In the genomic region with DNA sequence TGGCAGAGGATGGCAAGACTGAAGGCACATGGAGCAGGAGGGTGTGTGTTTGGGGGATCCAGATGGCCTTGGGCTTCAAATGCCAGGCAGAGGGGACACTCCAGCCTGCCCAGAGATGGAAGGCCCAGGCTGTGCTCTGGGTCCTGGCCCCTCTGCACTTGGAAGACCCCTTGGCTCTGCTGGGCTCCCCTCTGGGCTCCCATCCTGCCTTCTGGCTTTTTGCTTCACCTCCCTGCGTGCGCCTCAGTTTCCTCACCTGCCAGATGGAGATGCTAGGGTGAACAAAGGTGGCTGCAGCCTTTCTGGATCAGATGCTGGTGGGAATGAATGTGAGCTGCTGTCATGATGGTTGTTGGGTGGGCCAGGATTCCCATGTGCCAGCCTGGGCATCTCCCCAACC, we compare ENCODE assay signal across 16 cellular contexts. TPM values are rescaled to one million over a fixed set of nuclear protein-coding genes. Genes with fewer than 3 reads are reported as not detected.
DNase-seq lines count a peak whose midpoint lies in the region; ATAC-seq, FAIRE-seq and TF ChIP-seq lines count a peak whose summit lies in the region.
"Had no signal": no experiment of that assay in that cellular context is flagged by ENCODE, and none has a peak within 500 bp of the region (broad histone marks: within the 10 kb centered on the region; RNA-seq: fewer than 3 reads in every experiment).

No MANE protein-coding gene starts in this region.

- H3K79me1 ChIP-seq in H1 (ENCODE audit: low read depth, low read length), result peaks cover 28% of the 10 kb centered on the region

- 100% methylated on average over 2 of the region's 2 CpGs; no CpG with 5 or more reads in 1 of the 2 experiments for WGBS in H1 (ENCODE audit: extremely low coverage in 1 of 2, insufficient coverage in 1 of 2, insufficient read length in 1 of 2, insufficient replicate concordance in 2 of 2, low coverage in 1 of 2, low lambda C conversion rate in 2 of 2, missing lambda C conversion rate in 1 of 2), 2 experiments

- H3K14ac ChIP-seq in H1 (ENCODE audit: insufficient read length), result no peak overlapping the region

- no peak overlapping the region for H3K27ac Mint-ChIP-seq in activated CD4-positive, alpha-beta T cell treated with anti-CD3 and anti-CD28 coated beads, Interleukin-2, amount 10 ng/mL, durations not matched to agents 24 days and 14 days
- peak overlapping the region; percentile 89 for H3K27ac Mint-ChIP-seq in T-helper 17 cell
- peak overlapping the region; percentile 94 for H3K27ac Mint-ChIP-seq in stimulated activated memory B cell treated with anti-CD40 and anti-IgM and Interleukin-4, amounts not matched to agents 10 μg/mL and 1 μg/mL and 100 μg/mL, for 72 hours

- H2BK12ac ChIP-seq in H1 (ENCODE audit: low read depth, low read length), result no peak overlapping the region

- CTCF ChIA-PET in H1 (lab: Charles Lee; ENCODE audit: partially characterized antibody), result interaction anchor here (1.4 to 3.5 kb wide), 2 partner anchors 30 to 141 kb away, joined by 3 to 13 read pairs; no protein-coding TSS in a partner anchor

- H3K4me3 ChIP-seq in H1 (ENCODE audit: extremely low read depth in 1 of 4, insufficient read depth in 2 of 4, low read depth in 3 of 4, low read length in 4 of 4), result no peak overlapping the region

- H3K4me1 ChIP-seq in H1 (replicated peaks in 1 of 4; ENCODE audit: control insufficient read depth in 3 of 4, insufficient read depth in 4 of 4, low read length in 3 of 4), result peaks cover 5 to 31% (median 22%) of the 10 kb centered on the region in 4 experiments

- no peaks in the 10 kb centered on the region for H3K9me3 Mint-ChIP-seq in activated CD4-positive, alpha-beta T cell treated with anti-CD3 and anti-CD28 coated beads, Interleukin-2, amount 10 ng/mL, durations not matched to agents 24 days and 14 days
- no peaks in the 10 kb centered on the region for H3K9me3 Mint-ChIP-seq in stimulated activated memory B cell treated with anti-CD40 and anti-IgM and Interleukin-4, amounts not matched to agents 10 μg/mL and 1 μg/mL and 100 μg/mL, for 72 hours

- H3K56ac ChIP-seq in H1 (replicated peaks; ENCODE audit: insufficient read length, low read depth, low read length), result no peak overlapping the region

- peaks cover 5% of the 10 kb centered on the region; the same call in 1 of the 2 replicates for H3K23me2 ChIP-seq in H1 (ENCODE audit: low read depth, low read length)

- POLR2A ChIA-PET in H1 (lab: Charles Lee; ENCODE audit: partially characterized antibody), result interaction anchor here (1.6 to 2.0 kb wide), 2 partner anchors 12 to 18 kb away, joined by 3 to 6 read pairs; no protein-coding TSS in a partner anchor

- ATAC-seq in T-helper 17 cell (no peak), HG03378 (IDR thresholded peaks at IDR 0.05; ENCODE audit: unreplicated experiment) (no peak)
- ATAC-seq in stimulated activated memory B cell treated with anti-CD40 and anti-IgM and Interleukin-4, amounts not matched to agents 10 μg/mL and 1 μg/mL and 100 μg/mL, for 72 hours, result no peak
- ATAC-seq: SK-N-SH treated with all-trans-retinoic acid at 6 μM for 48 hours had no signal

- H3K36me3 Mint-ChIP-seq in activated CD4-positive, alpha-beta T cell treated with anti-CD3 and anti-CD28 coated beads, Interleukin-2, amount 10 ng/mL, durations not matched to agents 24 days and 14 days (ENCODE audit: low read depth), result no peaks in the 10 kb centered on the region
- no peaks in the 10 kb centered on the region for H3K36me3 Mint-ChIP-seq in T-helper 17 cell (ENCODE audit: low read depth)
- H3K36me3 Mint-ChIP-seq in stimulated activated memory B cell treated with anti-CD40 and anti-IgM and Interleukin-4, amounts not matched to agents 10 μg/mL and 1 μg/mL and 100 μg/mL, for 72 hours, result peaks cover 6% of the 10 kb centered on the region

- H3K4me2 ChIP-seq in H1 (ENCODE audit: insufficient read depth in 1 of 2, low read depth in 2 of 2, low read length in 2 of 2), result no peak overlapping the region

- DNase-seq in activated CD4-positive, alpha-beta T cell treated with anti-CD3 and anti-CD28 coated beads, Interleukin-2, amount 10 ng/mL, durations not matched to agents 24 days and 14 days, result no peak
- DNase-seq in activated CD4-positive, alpha-beta T cell treated with anti-CD3 and anti-CD28 coated beads for 48 hours, result no peak
- DNase-seq in T-helper 17 cell, result no peak
- DNase-seq in H1 (ENCODE audit: low read depth in 1 of 2, low spot score in 2 of 2), result no peak
- DNase-seq in NCI-H128 (lab: John Stamatoyannopoulos, UW; ENCODE audit: unreplicated experiment), result no peak
- DNase-seq in COLO668 (lab: John Stamatoyannopoulos, UW; ENCODE audit: unreplicated experiment), result no peak
- DNase-seq: Caco-2; NCI-H1048; NCI-H2171 treated with DMSO at 0.1 percent for 48 hours; stimulated activated CD4-positive, alpha-beta T cell treated with anti-CD3 and anti-CD28 coated beads, Interleukin-4, amount 100 ng/mL, for 1 hour had no signal

- no peak overlapping the region for H3K9ac ChIP-seq in H1 (replicated peaks in 1 of 4; ENCODE audit: extremely low read depth in 1 of 4, low read depth in 3 of 4, low read length in 3 of 4)

- no peak overlapping the region for H3K27ac ChIP-seq in H1 (ENCODE audit: low read depth, low read length)

- peak overlapping the region; percentile 24; the same call in 1 of the 2 replicates for H2AK5ac ChIP-seq in H1 (ENCODE audit: low read depth, low read length)

- peaks cover 0 to 5% (median 3%) of the 10 kb centered on the region in 4 experiments; a peak in 5 of 8 replicates for H3K36me3 ChIP-seq in H1 (ENCODE audit: control insufficient read depth in 2 of 4, insufficient read depth in 4 of 4, low read length in 3 of 4)

- peak overlapping the region; percentile 60; the same call in 1 of the 2 replicates for H2BK5ac ChIP-seq in H1 (ENCODE audit: low read depth, low read length)

- H4K5ac ChIP-seq in H1 (ENCODE audit: insufficient read length, low read depth, low read length), result no peak overlapping the region

- H3K18ac ChIP-seq in H1 (ENCODE audit: extremely low read depth, low read length), result no peak overlapping the region; the same call in 1 of the 2 replicates

- H2BK20ac ChIP-seq in H1 (ENCODE audit: low read length), result no peak overlapping the region

- H3K79me2 ChIP-seq in H1 (ENCODE audit: control insufficient read depth in 1 of 2, insufficient read depth in 2 of 2, low read length in 2 of 2), result peaks cover 14 to 64% of the 10 kb centered on the region in 2 experiments

- H3K27me3 ChIP-seq in H1 (replicated peaks in 1 of 4; ENCODE audit: control insufficient read depth in 3 of 4, extremely low read depth in 1 of 4, insufficient read depth in 3 of 4, low read length in 3 of 4), result peaks cover 0 to 4% (median 0%) of the 10 kb centered on the region in 4 experiments; a peak in 1 of 7 replicates

- no peak overlapping the region; the same call in 1 of the 2 replicates for H2BK15ac ChIP-seq in H1 (ENCODE audit: low read length)

- no peak overlapping the region for H4K8ac ChIP-seq in H1 (ENCODE audit: extremely low read depth, insufficient read depth, low read length)

- H2AFZ ChIP-seq in H1 (ENCODE audit: low read length), result no peak overlapping the region

- H3K27me3 Mint-ChIP-seq in activated CD4-positive, alpha-beta T cell treated with anti-CD3 and anti-CD28 coated beads, Interleukin-2, amount 10 ng/mL, durations not matched to agents 24 days and 14 days, result no peaks in the 10 kb centered on the region
- H3K27me3 Mint-ChIP-seq in T-helper 17 cell, result no peaks in the 10 kb centered on the region
- H3K27me3 Mint-ChIP-seq in stimulated activated memory B cell treated with anti-CD40 and anti-IgM and Interleukin-4, amounts not matched to agents 10 μg/mL and 1 μg/mL and 100 μg/mL, for 72 hours, result no peaks in the 10 kb centered on the region

- no peak overlapping the region for H4K91ac ChIP-seq in H1 (replicated peaks; ENCODE audit: insufficient read length, low read length)

- H2BK120ac ChIP-seq in H1 (replicated peaks; ENCODE audit: low read depth, low read length), result no peak overlapping the region

- no peak for FAIRE-seq in H1 (lab: Jason Lieb, UNC)
- FAIRE-seq: A204.1, bronchial epithelial cell, endothelial cell of umbilical vein had no signal

- H3K23ac ChIP-seq in H1 (ENCODE audit: insufficient read length), result no peak overlapping the region

- H3K4me1 Mint-ChIP-seq in activated CD4-positive, alpha-beta T cell treated with anti-CD3 and anti-CD28 coated beads, Interleukin-2, amount 10 ng/mL, durations not matched to agents 24 days and 14 days, result peaks cover 52% of the 10 kb centered on the region
- peaks cover 42% of the 10 kb centered on the region for H3K4me1 Mint-ChIP-seq in T-helper 17 cell
- peaks cover 71% of the 10 kb centered on the region for H3K4me1 Mint-ChIP-seq in stimulated activated memory B cell treated with anti-CD40 and anti-IgM and Interleukin-4, amounts not matched to agents 10 μg/mL and 1 μg/mL and 100 μg/mL, for 72 hours

- no peak for TF ChIP-seq RAD21 in H1 (IDR thresholded peaks at IDR 0.05 in 1 of 2, conservative IDR thresholded peaks at IDR 0.05 in 1 of 2; ENCODE audit: low read depth in 2 of 2, low read length in 2 of 2)

- H3K4ac ChIP-seq in H1 (replicated peaks; ENCODE audit: insufficient read length, low read depth, low read length), result no peak overlapping the region

- TF ChIP-seq POLR2A in H1 (IDR thresholded peaks at IDR 0.05; ENCODE audit: control extremely low read depth in 1 of 2, low read depth in 2 of 2, low read length in 2 of 2), result no peak

- H4K20me1 ChIP-seq in H1 (replicated peaks in 1 of 2; ENCODE audit: control insufficient read depth in 1 of 2, insufficient read depth in 2 of 2, low read length in 2 of 2), result peaks cover 29 to 61% of the 10 kb centered on the region in 2 experiments

- H3K9me3 ChIP-seq in T-helper 17 cell (ENCODE audit: control insufficient read depth, low read length, poor library complexity, severe bottlenecking), result no peaks in the 10 kb centered on the region
- no peaks in the 10 kb centered on the region for H3K9me3 ChIP-seq in H1 (ENCODE audit: insufficient read depth in 2 of 2, low read depth in 1 of 2, low read length in 1 of 2)
- H3K9me3 ChIP-seq: Caco-2 had no signal

- TF ChIP-seq CTCF in H1 (IDR thresholded peaks at IDR 0.05; ENCODE audit: control extremely low read depth in 1 of 3, insufficient read depth in 1 of 3, low read depth in 1 of 3, low read length in 3 of 3), result no peak

- no peak for TF ChIP-seq EP300 in H1 (IDR thresholded peaks at IDR 0.05; ENCODE audit: borderline replicate concordance in 1 of 2, low read depth in 2 of 2, low read length in 2 of 2)

- H3K4me3 Mint-ChIP-seq in activated CD4-positive, alpha-beta T cell treated with anti-CD3 and anti-CD28 coated beads, Interleukin-2, amount 10 ng/mL, durations not matched to agents 24 days and 14 days, result peak overlapping the region; percentile 80
- H3K4me3 Mint-ChIP-seq in T-helper 17 cell, result peak overlapping the region; percentile 85
- H3K4me3 Mint-ChIP-seq in stimulated activated memory B cell treated with anti-CD40 and anti-IgM and Interleukin-4, amounts not matched to agents 10 μg/mL and 1 μg/mL and 100 μg/mL, for 72 hours, result peak overlapping the region; percentile 89

- intact Hi-C loops in activated CD4-positive, alpha-beta T cell treated with anti-CD3 and anti-CD28 coated beads, Interleukin-2, amount 10 ng/mL, durations not matched to agents 24 days and 14 days (cut with micrococcal nuclease), result loop anchor here (2.0 kb wide), 1 partner anchor 72 kb away; a partner anchor contains a TSS

RNA-seq across cellular contexts. Expression of a gene that starts 3.0 kb away (rescaled TPM):
- total RNA-seq in activated CD4-positive, alpha-beta T cell treated with anti-CD3 and anti-CD28 coated beads, Interleukin-2, amount 10 ng/mL, durations not matched to agents 24 days and 14 days, result 8.3 and 9.1 TPM in 2 replicates
- total RNA-seq in T-helper 17 cell, result 10 to 100 TPM; 27.8 to 89.7 TPM
- 60.6 and 66.9 TPM in 2 replicates for total RNA-seq in H1 (2021; fragmentation: NEBNext Ultra II Directional; extraction: Animal tissue kit (Norgen Biotek cat#: 25700))
- 37.4 and 53.4 TPM in 2 replicates for polyA plus RNA-seq in H1 (2011; rRNA removed)
- 52.8 TPM for polyA plus RNA-seq in H1 (2011; cell fraction: cytosol; rRNA removed)
- polyA plus RNA-seq in H1 (2011; cell fraction: nucleus; rRNA removed), result 43.9 TPM
- 51.0 to 60.1 TPM (median 55.9 TPM) in 4 replicates for polyA plus RNA-seq in H1 (2012, experiment 1 of 2)
- 48.7 TPM for polyA plus RNA-seq in H1 (2012, experiment 2 of 2)
- polyA plus RNA-seq in H1 (2013, experiment 1 of 2), result 34.2 TPM
- 39.2 TPM for polyA plus RNA-seq in H1 (2013, experiment 2 of 2)
- polyA minus RNA-seq in H1 (2011; rRNA and poly(A)+ RNA removed), result 33.4 and 34.6 TPM in 2 replicates
- 23.3 TPM for polyA minus RNA-seq in H1 (2011; cell fraction: cytosol; rRNA and poly(A)+ RNA removed)
- 24.7 TPM for polyA minus RNA-seq in H1 (2011; cell fraction: nucleus; rRNA and poly(A)+ RNA removed)
